Comparison of ENCODE assay signal across 9 cellular contexts in genomic region chr11:18768472-18768901, GRCh38. TPM values are rescaled to one million over a fixed set of nuclear protein-coding genes. Genes with fewer than 3 reads are reported as not detected.
DNase-seq lines count a peak whose midpoint lies in the region; ATAC-seq lines count a peak whose summit lies in the region.
"Had no signal": no experiment of that assay in that cellular context is flagged by ENCODE, and none has a peak within 500 bp of the region (broad histone marks: within the 10 kb centered on the region; RNA-seq: fewer than 3 reads in every experiment).

No MANE protein-coding gene starts in this region.

- DNase-seq in activated T-cell treated with anti-CD3 and anti-CD28 coated beads, Interleukin-2, amount 50 U/mL, for 48 hours, result peak; percentile 27 to 28
- DNase-seq in activated T-cell treated with anti-CD3 and anti-CD28 coated beads for 4 hours (no peak), MV-4-11 (lab: John Stamatoyannopoulos, UW) (peak; percentile 89), NCI-H446 (lab: John Stamatoyannopoulos, UW) (no peak), NCI-H1105 treated with DMSO at 0.1 percent for 48 hours (lab: John Stamatoyannopoulos, UW) (no peak)
- peak; percentile 53 for DNase-seq in stimulated activated naive B cell treated with anti-CD40 and anti-IgM and Interleukin-4, amounts not matched to agents 10 μg/mL and 1 μg/mL and 100 μg/mL, for 72 hours
- no peak for DNase-seq in activated T-helper 1 cell treated with anti-CD3 and anti-CD28 coated beads, Interleukin-12 subunit alpha, Interleukin-12 subunit beta, Interleukin-2, Interleukin-4 antibody, amounts not matched to agents 30 ng/mL and 10 ng/mL and 1 ng/mL, durations not matched to agents 14 hours and 24 hours and 36 hours (ENCODE audit: low spot score)

- intact Hi-C loops in activated T-helper 1 cell treated with anti-CD3 and anti-CD28 coated beads, Interleukin-12 subunit alpha, Interleukin-12 subunit beta, Interleukin-2, Interleukin-4 antibody, amounts not matched to agents 30 ng/mL and 10 ng/mL and 1 ng/mL, durations not matched to agents 14 hours and 24 hours and 36 hours (cut with micrococcal nuclease), result no loop called here

- peaks cover 40 to 41% of the 10 kb centered on the region in 2 donors for H3K4me1 Mint-ChIP-seq in stimulated activated naive B cell treated with anti-CD40 and anti-IgM and Interleukin-4, amounts not matched to agents 10 μg/mL and 1 μg/mL and 100 μg/mL, for 72 hours
- peaks cover 34% of the 10 kb centered on the region for H3K4me1 Mint-ChIP-seq in activated T-helper 1 cell treated with anti-CD3 and anti-CD28 coated beads, Interleukin-12 subunit alpha, Interleukin-12 subunit beta, Interleukin-2, Interleukin-4 antibody, amounts not matched to agents 30 ng/mL and 10 ng/mL and 1 ng/mL, durations not matched to agents 14 hours and 24 hours and 36 hours (ENCODE audit: low read depth)

- no peaks in the 10 kb centered on the region for H3K9me3 Mint-ChIP-seq in stimulated activated naive B cell treated with anti-CD40 and anti-IgM and Interleukin-4, amounts not matched to agents 10 μg/mL and 1 μg/mL and 100 μg/mL, for 72 hours
- H3K9me3 Mint-ChIP-seq in activated T-helper 1 cell treated with anti-CD3 and anti-CD28 coated beads, Interleukin-12 subunit alpha, Interleukin-12 subunit beta, Interleukin-2, Interleukin-4 antibody, amounts not matched to agents 30 ng/mL and 10 ng/mL and 1 ng/mL, durations not matched to agents 14 hours and 24 hours and 36 hours, result no peaks in the 10 kb centered on the region
- H3K9me3 Mint-ChIP-seq: T-helper 1 cell treated with Interleukin-12 subunit alpha and Interleukin-12 subunit beta and Interleukin-4 antibody, amounts not matched to agents 30 μg/mL and 1 μg/mL, for 36 hours had no signal

- H3K27me3 Mint-ChIP-seq in stimulated activated naive B cell treated with anti-CD40 and anti-IgM and Interleukin-4, amounts not matched to agents 10 μg/mL and 1 μg/mL and 100 μg/mL, for 72 hours, result peaks cover 27 to 29% of the 10 kb centered on the region in 2 donors
- peaks cover 6% of the 10 kb centered on the region for H3K27me3 Mint-ChIP-seq in activated T-helper 1 cell treated with anti-CD3 and anti-CD28 coated beads, Interleukin-12 subunit alpha, Interleukin-12 subunit beta, Interleukin-2, Interleukin-4 antibody, amounts not matched to agents 30 ng/mL and 10 ng/mL and 1 ng/mL, durations not matched to agents 14 hours and 24 hours and 36 hours (ENCODE audit: insufficient read depth)

- peak overlapping the region; percentile 95 for H3K27ac Mint-ChIP-seq in stimulated activated naive B cell treated with anti-CD40 and anti-IgM and Interleukin-4, amounts not matched to agents 10 μg/mL and 1 μg/mL and 100 μg/mL, for 72 hours
- no peak overlapping the region for H3K27ac Mint-ChIP-seq in activated T-helper 1 cell treated with anti-CD3 and anti-CD28 coated beads, Interleukin-12 subunit alpha, Interleukin-12 subunit beta, Interleukin-2, Interleukin-4 antibody, amounts not matched to agents 30 ng/mL and 10 ng/mL and 1 ng/mL, durations not matched to agents 14 hours and 24 hours and 36 hours
- H3K27ac Mint-ChIP-seq: T-helper 1 cell treated with Interleukin-12 subunit alpha and Interleukin-12 subunit beta and Interleukin-4 antibody, amounts not matched to agents 30 μg/mL and 1 μg/mL, for 36 hours had no signal

- ATAC-seq in HG02759 (IDR thresholded peaks at IDR 0.05; ENCODE audit: unreplicated experiment), result peak; percentile 89
- ATAC-seq in stimulated activated naive B cell treated with anti-CD40 and anti-IgM and Interleukin-4, amounts not matched to agents 10 μg/mL and 1 μg/mL and 100 μg/mL, for 72 hours (replicated peaks), result peak; percentile 85 to 89

- H3K4me3 Mint-ChIP-seq in stimulated activated naive B cell treated with anti-CD40 and anti-IgM and Interleukin-4, amounts not matched to agents 10 μg/mL and 1 μg/mL and 100 μg/mL, for 72 hours, result peak overlapping the region; percentile 71 to 77
- no peak overlapping the region for H3K4me3 Mint-ChIP-seq in activated T-helper 1 cell treated with anti-CD3 and anti-CD28 coated beads, Interleukin-12 subunit alpha, Interleukin-12 subunit beta, Interleukin-2, Interleukin-4 antibody, amounts not matched to agents 30 ng/mL and 10 ng/mL and 1 ng/mL, durations not matched to agents 14 hours and 24 hours and 36 hours
- H3K4me3 Mint-ChIP-seq: T-helper 1 cell treated with Interleukin-12 subunit alpha and Interleukin-12 subunit beta and Interleukin-4 antibody, amounts not matched to agents 30 μg/mL and 1 μg/mL, for 36 hours had no signal

- H3K36me3 Mint-ChIP-seq in stimulated activated naive B cell treated with anti-CD40 and anti-IgM and Interleukin-4, amounts not matched to agents 10 μg/mL and 1 μg/mL and 100 μg/mL, for 72 hours, result peaks cover 0 to 3% of the 10 kb centered on the region in 2 donors
- H3K36me3 Mint-ChIP-seq in activated T-helper 1 cell treated with anti-CD3 and anti-CD28 coated beads, Interleukin-12 subunit alpha, Interleukin-12 subunit beta, Interleukin-2, Interleukin-4 antibody, amounts not matched to agents 30 ng/mL and 10 ng/mL and 1 ng/mL, durations not matched to agents 14 hours and 24 hours and 36 hours (ENCODE audit: low read depth), result no peaks in the 10 kb centered on the region

RNA-seq across cellular contexts. Expression of gene PTPN5, which starts 23.1 kb away (rescaled TPM):
- total RNA-seq in activated T-helper 1 cell treated with anti-CD3 and anti-CD28 coated beads, Interleukin-12 subunit alpha, Interleukin-12 subunit beta, Interleukin-2, Interleukin-4 antibody, amounts not matched to agents 30 ng/mL and 10 ng/mL and 1 ng/mL, durations not matched to agents 14 hours and 24 hours and 36 hours, result not detected in 2 replicates

RNA-seq across cellular contexts. Expression of gene IGSF22, which starts 42.5 kb away (rescaled TPM):
- total RNA-seq in activated T-helper 1 cell treated with anti-CD3 and anti-CD28 coated beads, Interleukin-12 subunit alpha, Interleukin-12 subunit beta, Interleukin-2, Interleukin-4 antibody, amounts not matched to agents 30 ng/mL and 10 ng/mL and 1 ng/mL, durations not matched to agents 14 hours and 24 hours and 36 hours, result 0.81 and 0.86 TPM in 2 replicates

Comparison
In these comparisons a context has a peak if more than half of its experiments do, and no peak if none do; other contexts are left out.
1. DNase-seq: peak in activated T-cell treated with anti-CD3 and anti-CD28 coated beads, Interleukin-2, amount 50 U/mL, for 48 hours (2 of 2), MV-4-11 (single experiment) and stimulated activated naive B cell treated with anti-CD40 and anti-IgM and Interleukin-4, amounts not matched to agents 10 μg/mL and 1 μg/mL and 100 μg/mL, for 72 hours (single experiment); none in activated T-cell treated with anti-CD3 and anti-CD28 coated beads for 4 hours (single experiment), NCI-H446 (0 of 2), NCI-H1105 treated with DMSO at 0.1 percent for 48 hours (single experiment) and activated T-helper 1 cell treated with anti-CD3 and anti-CD28 coated beads, Interleukin-12 subunit alpha, Interleukin-12 subunit beta, Interleukin-2, Interleukin-4 antibody, amounts not matched to agents 30 ng/mL and 10 ng/mL and 1 ng/mL, durations not matched to agents 14 hours and 24 hours and 36 hours (single experiment).